ENCODE assay signal across 9 cellular contexts in genomic region chr1:243598433-243598832, GRCh38.
DNase-seq lines count a peak whose midpoint lies in the region; ATAC-seq, FAIRE-seq and TF ChIP-seq lines count a peak whose summit lies in the region.
"Had no signal": no experiment of that assay in that cellular context is flagged by ENCODE, and none has a peak within 500 bp of the region (broad histone marks: within the 10 kb centered on the region; RNA-seq: fewer than 3 reads in every experiment).

No MANE protein-coding gene starts in this region.

- peak; percentile 34 for DNase-seq in HTR-8/SVneo (ENCODE audit: insufficient read length, low spot score)
- no peak for DNase-seq in activated T-helper 2 cell treated with anti-CD3 and anti-CD28 coated beads, Interferon-gamma antibody, Interleukin-2, Interleukin-4, amounts not matched to agents 10 μg/mL and 5 μg/mL and 100 μg/mL, durations not matched to agents 14 hours and 24 hours and 36 hours (ENCODE audit: low spot score)
- peak in 7 of 9 donors; percentile 3 to 45 (median 31) for DNase-seq in naive thymus-derived CD4-positive, alpha-beta T cell
- DNase-seq in LoVo (ENCODE audit: low spot score) = no peak
- DNase-seq in occipital lobe (lab: John Stamatoyannopoulos, UW) = no peak
- DNase-seq in GM20000 (ENCODE audit: low spot score) = no peak

- FAIRE-seq in HTR-8/SVneo (lab: Jason Lieb, UNC) = peak; percentile 38
- FAIRE-seq: endothelial cell of umbilical vein had no signal

- H3K36me3 Mint-ChIP-seq in activated T-helper 2 cell treated with anti-CD3 and anti-CD28 coated beads, Interferon-gamma antibody, Interleukin-2, Interleukin-4, amounts not matched to agents 10 μg/mL and 5 μg/mL and 100 μg/mL, durations not matched to agents 14 hours and 24 hours and 36 hours (ENCODE audit: low read depth) = peaks cover 48% of the 10 kb centered on the region
- peaks cover 2 to 38% (median 33%) of the 10 kb centered on the region in 5 donors for H3K36me3 Mint-ChIP-seq in naive thymus-derived CD4-positive, alpha-beta T cell

- H3K9me3 Mint-ChIP-seq in activated T-helper 2 cell treated with anti-CD3 and anti-CD28 coated beads, Interferon-gamma antibody, Interleukin-2, Interleukin-4, amounts not matched to agents 10 μg/mL and 5 μg/mL and 100 μg/mL, durations not matched to agents 14 hours and 24 hours and 36 hours = peaks cover 26% of the 10 kb centered on the region
- peaks cover 0 to 19% (median 8%) of the 10 kb centered on the region in 11 donors for H3K9me3 Mint-ChIP-seq in naive thymus-derived CD4-positive, alpha-beta T cell

- peak overlapping the region; percentile 50 for H3K27ac Mint-ChIP-seq in activated T-helper 2 cell treated with anti-CD3 and anti-CD28 coated beads, Interferon-gamma antibody, Interleukin-2, Interleukin-4, amounts not matched to agents 10 μg/mL and 5 μg/mL and 100 μg/mL, durations not matched to agents 14 hours and 24 hours and 36 hours
- H3K27ac Mint-ChIP-seq in naive thymus-derived CD4-positive, alpha-beta T cell = peak overlapping the region in 7 of 9 donors; percentile 4 to 80 (median 62)

- POLR2A ChIA-PET in naive thymus-derived CD4-positive, alpha-beta T cell (lab: Charles Lee) = no interaction called here

- ATAC-seq in GM18505 (IDR thresholded peaks at IDR 0.05; ENCODE audit: unreplicated experiment) (peak; percentile 49), HG03565 (IDR thresholded peaks at IDR 0.05; ENCODE audit: unreplicated experiment) (no peak)
- ATAC-seq in naive thymus-derived CD4-positive, alpha-beta T cell = peak; percentile 73

- no peak overlapping the region for H3K4me3 ChIP-seq in naive thymus-derived CD4-positive, alpha-beta T cell (ENCODE audit: low read length)

- H3K36me3 ChIP-seq in naive thymus-derived CD4-positive, alpha-beta T cell (ENCODE audit: control insufficient read depth in 2 of 3, insufficient read depth in 3 of 3, low read length in 3 of 3) = peaks cover 0 to 3% (median 0%) of the 10 kb centered on the region in 3 experiments

- peaks cover 35% of the 10 kb centered on the region for H3K4me1 Mint-ChIP-seq in activated T-helper 2 cell treated with anti-CD3 and anti-CD28 coated beads, Interferon-gamma antibody, Interleukin-2, Interleukin-4, amounts not matched to agents 10 μg/mL and 5 μg/mL and 100 μg/mL, durations not matched to agents 14 hours and 24 hours and 36 hours (ENCODE audit: low read depth)
- peaks cover 18 to 48% (median 32%) of the 10 kb centered on the region in 7 donors for H3K4me1 Mint-ChIP-seq in naive thymus-derived CD4-positive, alpha-beta T cell

- peaks cover 0 to 5% (median 0%) of the 10 kb centered on the region in 3 experiments for H3K9me3 ChIP-seq in naive thymus-derived CD4-positive, alpha-beta T cell (ENCODE audit: control insufficient read depth in 2 of 3, low read length in 3 of 3)

- no peak for TF ChIP-seq CTCF in GM20000 (IDR thresholded peaks at IDR 0.05; ENCODE audit: extremely low read depth, missing control alignments)

- no peak overlapping the region for H3K27ac ChIP-seq in naive thymus-derived CD4-positive, alpha-beta T cell (ENCODE audit: low read depth, low read length)

- H3K27me3 ChIP-seq in naive thymus-derived CD4-positive, alpha-beta T cell (ENCODE audit: control insufficient read depth in 2 of 2, insufficient read depth in 2 of 2, low read length in 2 of 2) = no peaks in the 10 kb centered on the region

- no peak for TF ChIP-seq POLR2A in GM18505 (IDR thresholded peaks at IDR 0.05; ENCODE audit: borderline replicate concordance, extremely low read depth, insufficient read depth, insufficient read length)

- H3K4me1 ChIP-seq in naive thymus-derived CD4-positive, alpha-beta T cell (ENCODE audit: control insufficient read depth in 2 of 2, insufficient read depth in 2 of 2, low read length in 2 of 2) = peaks cover 4 to 19% of the 10 kb centered on the region in 2 donors

- CTCF ChIA-PET in naive thymus-derived CD4-positive, alpha-beta T cell (lab: Charles Lee) = no interaction called here

- no peak overlapping the region for H3K4me3 Mint-ChIP-seq in activated T-helper 2 cell treated with anti-CD3 and anti-CD28 coated beads, Interferon-gamma antibody, Interleukin-2, Interleukin-4, amounts not matched to agents 10 μg/mL and 5 μg/mL and 100 μg/mL, durations not matched to agents 14 hours and 24 hours and 36 hours (ENCODE audit: low read depth)
- peak overlapping the region in 5 of 10 donors; percentile 1 to 67 (median 43) for H3K4me3 Mint-ChIP-seq in naive thymus-derived CD4-positive, alpha-beta T cell

- H3K27me3 Mint-ChIP-seq in activated T-helper 2 cell treated with anti-CD3 and anti-CD28 coated beads, Interferon-gamma antibody, Interleukin-2, Interleukin-4, amounts not matched to agents 10 μg/mL and 5 μg/mL and 100 μg/mL, durations not matched to agents 14 hours and 24 hours and 36 hours (ENCODE audit: low read depth) = no peaks in the 10 kb centered on the region
- H3K27me3 Mint-ChIP-seq in naive thymus-derived CD4-positive, alpha-beta T cell = no peaks in the 10 kb centered on the region

- intact Hi-C loops in activated T-helper 2 cell treated with anti-CD3 and anti-CD28 coated beads, Interferon-gamma antibody, Interleukin-2, Interleukin-4, amounts not matched to agents 10 μg/mL and 5 μg/mL and 100 μg/mL, durations not matched to agents 14 hours and 24 hours and 36 hours (cut with micrococcal nuclease) = loop anchor here (10.0 kb wide), 2 partner anchors 344 to 446 kb away; partner anchors contain the start of genes CEP170 and SDCCAG8
- intact Hi-C loops in naive thymus-derived CD4-positive, alpha-beta T cell (cut with micrococcal nuclease) = loop anchor here (5.0 to 10.0 kb wide), 7 partner anchors 249 to 854 kb away; partner anchors contain the start of genes ADSS2 (in 1 of the 2), CEP170 (in 1 of the 2), SDCCAG8 (in 1 of the 2) and ZBTB18 (in 1 of the 2)

Comparison
In these comparisons a context has a peak if more than half of its experiments do, and no peak if none do; other contexts are left out.
1. DNase-seq: peak in HTR-8/SVneo (single experiment) and naive thymus-derived CD4-positive, alpha-beta T cell (7 of 9); none in activated T-helper 2 cell treated with anti-CD3 and anti-CD28 coated beads, Interferon-gamma antibody, Interleukin-2, Interleukin-4, amounts not matched to agents 10 μg/mL and 5 μg/mL and 100 μg/mL, durations not matched to agents 14 hours and 24 hours and 36 hours (single experiment), LoVo (single experiment), occipital lobe (single experiment) and GM20000 (single experiment).